In the genomic region with DNA sequence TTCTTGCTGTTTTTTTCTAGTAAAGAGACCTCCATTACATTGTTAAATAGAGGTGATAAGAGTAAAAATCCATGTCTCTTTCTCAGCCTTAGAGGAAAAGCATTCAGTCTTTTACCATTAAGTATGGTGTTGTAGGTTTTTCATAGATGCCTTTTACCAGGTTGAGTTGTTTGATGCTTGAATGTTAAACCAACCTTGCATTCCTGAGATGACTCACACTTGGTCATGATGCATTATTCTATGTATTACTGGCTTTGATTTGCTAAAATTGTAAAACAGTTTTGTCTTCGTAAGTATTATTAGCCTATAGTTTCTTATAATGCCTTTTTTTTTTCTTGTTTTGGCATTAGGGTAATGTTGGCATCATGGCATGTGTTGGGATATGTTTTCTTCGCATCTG, we compare ENCODE assay signal across 21 cellular contexts. TPM values are rescaled to one million over a fixed set of nuclear protein-coding genes. Genes with fewer than 3 reads are reported as not detected.
DNase-seq lines count a peak whose midpoint lies in the region; ATAC-seq, FAIRE-seq and TF ChIP-seq lines count a peak whose summit lies in the region.
"Had no signal": no experiment of that assay in that cellular context is flagged by ENCODE, and none has a peak within 500 bp of the region (broad histone marks: within the 10 kb centered on the region; RNA-seq: fewer than 3 reads in every experiment).

No MANE protein-coding gene starts in this region.

- no peak overlapping the region for H3K4me3 Mint-ChIP-seq in naive thymus-derived CD8-positive, alpha-beta T cell
- H3K4me3 Mint-ChIP-seq in activated T-cell treated with anti-CD3 and anti-CD28 coated beads, Interleukin-2, amount 50 U/mL, for 72 hours, result no peak overlapping the region
- H3K4me3 Mint-ChIP-seq: CD8-positive, alpha-beta T cell had no signal

- ATAC-seq in GM21423 (IDR thresholded peaks at IDR 0.05; ENCODE audit: unreplicated experiment), result no peak
- ATAC-seq in naive thymus-derived CD8-positive, alpha-beta T cell, result no peak
- no peak for ATAC-seq in activated T-cell treated with anti-CD3 and anti-CD28 coated beads, Interleukin-2, amount 50 U/mL, for 72 hours (replicated peaks in 1 of 2)
- ATAC-seq: CD8-positive, alpha-beta T cell had no signal

- H2AFZ ChIP-seq in Karpas-422 (ENCODE audit: low read length), result no peak overlapping the region
- no peak overlapping the region for H2AFZ ChIP-seq in mammary epithelial cell (ENCODE audit: low read depth, low read length)

- H3K4me2 ChIP-seq in Karpas-422 (ENCODE audit: low read depth, low read length, poor library complexity, severe bottlenecking) (no peak overlapping the region), mammary epithelial cell (ENCODE audit: insufficient read depth, low read depth, low read length) (no peak overlapping the region)

- H3K4me1 Mint-ChIP-seq in naive thymus-derived CD8-positive, alpha-beta T cell, result peaks cover 2 to 22% (median 8%) of the 10 kb centered on the region in 4 donors
- H3K4me1 Mint-ChIP-seq in activated T-cell treated with anti-CD3 and anti-CD28 coated beads, Interleukin-2, amount 50 U/mL, for 72 hours (ENCODE audit: low read depth), result peaks cover 15% of the 10 kb centered on the region

- no TSS peak for BruUV-seq in mammary epithelial cell (replicated peaks; lab: Mats Ljungman, UMichigan)

- H3K9ac ChIP-seq in Karpas-422 (ENCODE audit: low read length) (no peak overlapping the region), mammary epithelial cell (ENCODE audit: insufficient read depth, low read length) (no peak overlapping the region)

- peaks cover 59% of the 10 kb centered on the region for H3K79me2 ChIP-seq in Karpas-422 (ENCODE audit: low read length)
- peaks cover 23% of the 10 kb centered on the region for H3K79me2 ChIP-seq in mammary epithelial cell (ENCODE audit: insufficient read depth, low read length)

- H3K27ac ChIP-seq in Karpas-422 (ENCODE audit: low read length) (no peak overlapping the region), mammary epithelial cell (ENCODE audit: insufficient read depth, low read depth, low read length) (no peak overlapping the region)
- H3K27ac ChIP-seq: neutrophil, right atrium auricular region, SJSA1, uterus had no signal

- peaks cover 62% of the 10 kb centered on the region for H3K36me3 ChIP-seq in Karpas-422 (ENCODE audit: insufficient read depth, low read length)
- H3K36me3 ChIP-seq in mammary epithelial cell (ENCODE audit: insufficient read depth, low read length), result peaks cover 18% of the 10 kb centered on the region
- H3K36me3 ChIP-seq: uterus had no signal

- intact Hi-C loops in mammary epithelial cell (cut with micrococcal nuclease), result no loop called here

- POLR2A ChIA-PET in naive thymus-derived CD8-positive, alpha-beta T cell (lab: Charles Lee), result no interaction called here

- peaks cover 0 to 14% (median 7%) of the 10 kb centered on the region in 9 donors for H3K9me3 Mint-ChIP-seq in naive thymus-derived CD8-positive, alpha-beta T cell
- H3K9me3 Mint-ChIP-seq in activated T-cell treated with anti-CD3 and anti-CD28 coated beads, Interleukin-2, amount 50 U/mL, for 72 hours, result peaks cover 3 to 4% of the 10 kb centered on the region in 2 donors

- H3K4me1 ChIP-seq in Karpas-422 (ENCODE audit: low read length) (no peaks in the 10 kb centered on the region), mammary epithelial cell (ENCODE audit: insufficient read depth, low read length) (no peaks in the 10 kb centered on the region)
- H3K4me1 ChIP-seq: right atrium auricular region, SJSA1, uterus had no signal

- no peak overlapping the region for H3K27ac Mint-ChIP-seq in naive thymus-derived CD8-positive, alpha-beta T cell
- H3K27ac Mint-ChIP-seq in activated T-cell treated with anti-CD3 and anti-CD28 coated beads, Interleukin-2, amount 50 U/mL, for 72 hours, result no peak overlapping the region
- H3K27ac Mint-ChIP-seq: CD8-positive, alpha-beta T cell had no signal

- no peaks in the 10 kb centered on the region for H3K9me2 ChIP-seq in Karpas-422 (replicated peaks; ENCODE audit: insufficient read depth, low read length)

- WGBS in mammary epithelial cell (ENCODE audit: low coverage, missing lambda C conversion rate), result 100% methylated on average over 2 of the region's 2 CpGs

- in situ Hi-C loops in Caki2 (cut with HindIII; ENCODE audit: low pct_unique_long_range_greater_than_20kb, low sequenced_read_pairs) (no loop called here), mammary epithelial cell (cut with MboI; ENCODE audit: low sequenced_read_pairs in 2 of 2) (no loop called here)

- H3K36me3 Mint-ChIP-seq in naive thymus-derived CD8-positive, alpha-beta T cell, result peaks cover 13 to 87% (median 58%) of the 10 kb centered on the region in 3 donors
- peaks cover 21 to 53% of the 10 kb centered on the region in 2 donors for H3K36me3 Mint-ChIP-seq in activated T-cell treated with anti-CD3 and anti-CD28 coated beads, Interleukin-2, amount 50 U/mL, for 72 hours (ENCODE audit: insufficient read depth in 2 of 2)

- CTCF ChIA-PET in mammary epithelial cell (lab: Charles Lee; ENCODE audit: low non-redundant PET), result no interaction called here

- H3K4me3 ChIP-seq in Karpas-422 (ENCODE audit: low read length), result no peak overlapping the region
- H3K4me3 ChIP-seq in mammary epithelial cell (replicated peaks in 1 of 3; ENCODE audit: insufficient read depth in 1 of 3, low read depth in 2 of 3, low read length in 3 of 3), result no peak overlapping the region
- H3K4me3 ChIP-seq: right atrium auricular region, SJSA1, uterus had no signal

- DNase-seq in Caki2 (ENCODE audit: low read depth), result peak; percentile 27
- DNase-seq in Karpas-422, result peak; percentile 46
- DNase-seq in mammary epithelial cell, result peak; percentile 35
- DNase-seq in iris pigment epithelial cell (ENCODE audit: low read depth), result peak; percentile 47
- DNase-seq in naive thymus-derived CD8-positive, alpha-beta T cell, result no peak
- no peak for DNase-seq in activated T-cell treated with anti-CD3 and anti-CD28 coated beads, Interleukin-2, amount 50 U/mL, for 72 hours
- no peak for DNase-seq in GM19239 (ENCODE audit: insufficient read length, low spot score)
- DNase-seq: activated gamma-delta T cell; aorta; CD8-positive, alpha-beta T cell; cortex of kidney; hypothalamus; kidney glomerular epithelial cell; midbrain; NCI-H187 treated with DMSO at 0.1 percent for 48 hours; NCI-H510A treated with DMSO at 0.1 percent for 48 hours; uterus had no signal

- dilution Hi-C loops in mammary epithelial cell (cut with HindIII; ENCODE audit: low sequenced_read_pairs), result no loop called here

- H3K9me3 ChIP-seq in Karpas-422 (ENCODE audit: low read length), result peaks cover 19% of the 10 kb centered on the region
- peaks cover 12% of the 10 kb centered on the region for H3K9me3 ChIP-seq in mammary epithelial cell (replicated peaks; ENCODE audit: insufficient read depth, low read length)
- H3K9me3 ChIP-seq: neutrophil had no signal

- H3K27me3 ChIP-seq in Karpas-422 (ENCODE audit: low read length), result no peaks in the 10 kb centered on the region
- no peaks in the 10 kb centered on the region for H3K27me3 ChIP-seq in mammary epithelial cell (ENCODE audit: insufficient read depth, low read length)
- H3K27me3 ChIP-seq: neutrophil, right atrium auricular region, SJSA1, uterus had no signal

- H3K27me3 Mint-ChIP-seq in naive thymus-derived CD8-positive, alpha-beta T cell, result no peaks in the 10 kb centered on the region
- no peaks in the 10 kb centered on the region for H3K27me3 Mint-ChIP-seq in activated T-cell treated with anti-CD3 and anti-CD28 coated beads, Interleukin-2, amount 50 U/mL, for 72 hours (ENCODE audit: low read depth)

- no peak for FAIRE-seq in GM19239 (lab: Jason Lieb, UNC)

- H4K20me1 ChIP-seq in Karpas-422 (ENCODE audit: insufficient read depth, low read depth, low read length), result no peaks in the 10 kb centered on the region
- no peaks in the 10 kb centered on the region for H4K20me1 ChIP-seq in mammary epithelial cell (ENCODE audit: insufficient read depth, low read length)

- TF ChIP-seq CTCF in mammary epithelial cell (conservative IDR thresholded peaks at IDR 0.05 in 1 of 2, IDR thresholded peaks at IDR 0.05 in 1 of 2; ENCODE audit: extremely low read depth in 1 of 2, insufficient read depth in 1 of 2, low read depth in 1 of 2, low read length in 2 of 2), result no peak

RNA-seq across cellular contexts. Expression of gene USP42, which starts 16.4 kb away (rescaled TPM):
- 7.0 and 15.3 TPM in 2 replicates for total RNA-seq in Caki2 (2014; rRNA removed; shearing (Covaris generic); ENCODE audit: low replicate concordance)
- total RNA-seq in Karpas-422 (2014; rRNA removed; shearing (Covaris generic); ENCODE audit: low replicate concordance), result 6.8 and 10.2 TPM in 2 replicates
- 1 to 10 TPM; 7.7 to 8.6 TPM for total RNA-seq in mammary epithelial cell
- polyA plus RNA-seq in mammary epithelial cell, result 2.3 TPM
- 7.7 TPM for polyA minus RNA-seq in mammary epithelial cell
- 10 to 100 TPM; 18.3 to 19.4 TPM for total RNA-seq in naive thymus-derived CD8-positive, alpha-beta T cell
- 10 to 100 TPM in 1 of 3 donors, 1 to 10 TPM in 2; 4.9 to 13.0 (median 7.9) TPM for polyA plus RNA-seq in naive thymus-derived CD8-positive, alpha-beta T cell
- 10 to 100 TPM; 10.3 to 11.3 TPM for total RNA-seq in activated T-cell treated with anti-CD3 and anti-CD28 coated beads, Interleukin-2, amount 50 U/mL, for 72 hours

Comparison
In these comparisons a context has a peak if more than half of its experiments do, and no peak if none do; other contexts are left out.
1. DNase-seq: peak in Caki2 (single experiment), Karpas-422 (single experiment), mammary epithelial cell (single experiment) and iris pigment epithelial cell (single experiment); none in naive thymus-derived CD8-positive, alpha-beta T cell (0 of 10), activated T-cell treated with anti-CD3 and anti-CD28 coated beads, Interleukin-2, amount 50 U/mL, for 72 hours (0 of 2) and GM19239 (single experiment).